Comparison of ENCODE assay signal across 8 cellular contexts in genomic region chr10:22228943-22229755, GRCh38. TPM values are rescaled to one million over a fixed set of nuclear protein-coding genes. Genes with fewer than 3 reads are reported as not detected.
DNase-seq lines count a peak whose midpoint lies in the region; ATAC-seq and TF ChIP-seq lines count a peak whose summit lies in the region.

No MANE protein-coding gene starts in this region.

- ATAC-seq in GM18861 (IDR thresholded peaks at IDR 0.05; ENCODE audit: unreplicated experiment) (peak; percentile 59), HG03095 (IDR thresholded peaks at IDR 0.05; ENCODE audit: unreplicated experiment) (peak; percentile 76), WTC11 (peak; percentile 95)

- DNase-seq in A172 (ENCODE audit: low spot score) (peak; percentile 88), NCI-H2196 (lab: John Stamatoyannopoulos, UW; ENCODE audit: unreplicated experiment) (peak; percentile 61), WTC11 (ENCODE audit: low spot score) (peak; percentile 85), caudate nucleus (lab: John Stamatoyannopoulos, UW) (peak in 58 of 61 donors; percentile 42 to 96 (median 83)), iris pigment epithelial cell (ENCODE audit: low read depth) (peak; percentile 91), smooth muscle cell of the brain vasculature (ENCODE audit: low read depth, low spot score) (peak; percentile 82)

- TF ChIP-seq CTCF in WTC11 (IDR thresholded peaks at IDR 0.05) = no peak

- no peak overlapping the region for H3K27ac Mint-ChIP-seq in WTC11

- H3K4me1 Mint-ChIP-seq in WTC11 = peaks cover 12% of the 10 kb centered on the region

- H3K9me3 Mint-ChIP-seq in WTC11 = no peaks in the 10 kb centered on the region

- POLR2A ChIA-PET in WTC11 (lab: Charles Lee) = interaction anchor here (1.3 to 1.5 kb wide), 3 partner anchors 14 to 703 kb away, joined by 3 read pairs; partner anchors contain the start of genes COMMD3 and SKIDA1

- peak overlapping the region; percentile 94 for H3K4me3 Mint-ChIP-seq in WTC11

- H3K27me3 Mint-ChIP-seq in WTC11 (ENCODE audit: low read depth) = peaks cover 16% of the 10 kb centered on the region

- H3K27ac ChIP-seq in caudate nucleus (ENCODE audit: low read depth, low read length) = peak overlapping the region; percentile 99

- no peaks in the 10 kb centered on the region for H3K36me3 Mint-ChIP-seq in WTC11

- CTCF ChIA-PET in WTC11 (lab: Charles Lee) = interaction anchor here (1.0 to 1.9 kb wide), 2 partner anchors 15 to 125 kb away, joined by 7 to 8 read pairs; no protein-coding TSS in a partner anchor

TF ChIP-seq in WTC11, 78 proteins besides CTCF, POLR2A, EP300 and RAD21 (continues in another document):
- peak; percentile 46; the same call in 1 of the 2 replicates for TF ChIP-seq CREM (CRISPR knock-in tag; IDR thresholded peaks at IDR 0.05)
- no peak for TF ChIP-seq ESRRA (CRISPR knock-in tag; IDR thresholded peaks at IDR 0.05; ENCODE audit: borderline replicate concordance)
- peak; percentile 78 for TF ChIP-seq ZNF423 (CRISPR knock-in tag; IDR thresholded peaks at IDR 0.05)
- no peak for TF ChIP-seq ZBTB21 (CRISPR knock-in tag; IDR thresholded peaks at IDR 0.05; ENCODE audit: borderline replicate concordance)
- TF ChIP-seq, protein P1, sequence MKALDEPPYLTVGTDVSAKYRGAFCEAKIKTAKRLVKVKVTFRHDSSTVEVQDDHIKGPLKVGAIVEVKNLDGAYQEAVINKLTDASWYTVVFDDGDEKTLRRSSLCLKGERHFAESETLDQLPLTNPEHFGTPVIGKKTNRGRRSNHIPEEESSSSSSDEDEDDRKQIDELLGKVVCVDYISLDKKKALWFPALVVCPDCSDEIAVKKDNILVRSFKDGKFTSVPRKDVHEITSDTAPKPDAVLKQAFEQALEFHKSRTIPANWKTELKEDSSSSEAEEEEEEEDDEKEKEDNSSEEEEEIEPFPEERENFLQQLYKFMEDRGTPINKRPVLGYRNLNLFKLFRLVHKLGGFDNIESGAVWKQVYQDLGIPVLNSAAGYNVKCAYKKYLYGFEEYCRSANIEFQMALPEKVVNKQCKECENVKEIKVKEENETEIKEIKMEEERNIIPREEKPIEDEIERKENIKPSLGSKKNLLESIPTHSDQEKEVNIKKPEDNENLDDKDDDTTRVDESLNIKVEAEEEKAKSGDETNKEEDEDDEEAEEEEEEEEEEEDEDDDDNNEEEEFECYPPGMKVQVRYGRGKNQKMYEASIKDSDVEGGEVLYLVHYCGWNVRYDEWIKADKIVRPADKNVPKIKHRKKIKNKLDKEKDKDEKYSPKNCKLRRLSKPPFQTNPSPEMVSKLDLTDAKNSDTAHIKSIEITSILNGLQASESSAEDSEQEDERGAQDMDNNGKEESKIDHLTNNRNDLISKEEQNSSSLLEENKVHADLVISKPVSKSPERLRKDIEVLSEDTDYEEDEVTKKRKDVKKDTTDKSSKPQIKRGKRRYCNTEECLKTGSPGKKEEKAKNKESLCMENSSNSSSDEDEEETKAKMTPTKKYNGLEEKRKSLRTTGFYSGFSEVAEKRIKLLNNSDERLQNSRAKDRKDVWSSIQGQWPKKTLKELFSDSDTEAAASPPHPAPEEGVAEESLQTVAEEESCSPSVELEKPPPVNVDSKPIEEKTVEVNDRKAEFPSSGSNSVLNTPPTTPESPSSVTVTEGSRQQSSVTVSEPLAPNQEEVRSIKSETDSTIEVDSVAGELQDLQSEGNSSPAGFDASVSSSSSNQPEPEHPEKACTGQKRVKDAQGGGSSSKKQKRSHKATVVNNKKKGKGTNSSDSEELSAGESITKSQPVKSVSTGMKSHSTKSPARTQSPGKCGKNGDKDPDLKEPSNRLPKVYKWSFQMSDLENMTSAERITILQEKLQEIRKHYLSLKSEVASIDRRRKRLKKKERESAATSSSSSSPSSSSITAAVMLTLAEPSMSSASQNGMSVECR (CRISPR knock-in tag; IDR thresholded peaks at IDR 0.05; ENCODE audit: borderline replicate concordance) = 0 out of 2 replicates have a peak, but pooled peaks have one; percentile 36
- TF ChIP-seq, protein P2, sequence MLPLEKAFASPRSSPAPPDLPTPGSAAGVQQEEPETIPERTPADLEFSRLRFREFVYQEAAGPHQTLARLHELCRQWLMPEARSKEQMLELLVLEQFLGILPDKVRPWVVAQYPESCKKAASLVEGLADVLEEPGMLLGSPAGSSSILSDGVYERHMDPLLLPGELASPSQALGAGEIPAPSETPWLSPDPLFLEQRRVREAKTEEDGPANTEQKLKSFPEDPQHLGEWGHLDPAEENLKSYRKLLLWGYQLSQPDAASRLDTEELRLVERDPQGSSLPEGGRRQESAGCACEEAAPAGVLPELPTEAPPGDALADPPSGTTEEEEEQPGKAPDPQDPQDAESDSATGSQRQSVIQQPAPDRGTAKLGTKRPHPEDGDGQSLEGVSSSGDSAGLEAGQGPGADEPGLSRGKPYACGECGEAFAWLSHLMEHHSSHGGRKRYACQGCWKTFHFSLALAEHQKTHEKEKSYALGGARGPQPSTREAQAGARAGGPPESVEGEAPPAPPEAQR (CRISPR knock-in tag; IDR thresholded peaks at IDR 0.05) = no peak
- peak; percentile 40; the same call in 1 of the 2 replicates for TF ChIP-seq EMX1 (CRISPR knock-in tag; IDR thresholded peaks at IDR 0.05)
- no peak for TF ChIP-seq ZNF512 (CRISPR knock-in tag; IDR thresholded peaks at IDR 0.05; ENCODE audit: borderline replicate concordance)
- TF ChIP-seq, protein P3, sequence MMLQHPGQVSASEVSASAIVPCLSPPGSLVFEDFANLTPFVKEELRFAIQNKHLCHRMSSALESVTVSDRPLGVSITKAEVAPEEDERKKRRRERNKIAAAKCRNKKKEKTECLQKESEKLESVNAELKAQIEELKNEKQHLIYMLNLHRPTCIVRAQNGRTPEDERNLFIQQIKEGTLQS (CRISPR knock-in tag; conservative IDR thresholded peaks at IDR 0.05) = no peak
- TF ChIP-seq TP53 (CRISPR knock-in tag; IDR thresholded peaks at IDR 0.05) = no peak
- no peak for TF ChIP-seq MYBL2 (CRISPR knock-in tag; IDR thresholded peaks at IDR 0.05)
- TF ChIP-seq NFATC4 (CRISPR knock-in tag; IDR thresholded peaks at IDR 0.05) = no peak
- TF ChIP-seq NFE2L1 (CRISPR knock-in tag; IDR thresholded peaks at IDR 0.05) = no peak
- TF ChIP-seq USF2 (CRISPR knock-in tag; IDR thresholded peaks at IDR 0.05) = no peak
- no peak for TF ChIP-seq RELA (CRISPR knock-in tag; IDR thresholded peaks at IDR 0.05; ENCODE audit: borderline replicate concordance)
- TF ChIP-seq, protein P4, sequence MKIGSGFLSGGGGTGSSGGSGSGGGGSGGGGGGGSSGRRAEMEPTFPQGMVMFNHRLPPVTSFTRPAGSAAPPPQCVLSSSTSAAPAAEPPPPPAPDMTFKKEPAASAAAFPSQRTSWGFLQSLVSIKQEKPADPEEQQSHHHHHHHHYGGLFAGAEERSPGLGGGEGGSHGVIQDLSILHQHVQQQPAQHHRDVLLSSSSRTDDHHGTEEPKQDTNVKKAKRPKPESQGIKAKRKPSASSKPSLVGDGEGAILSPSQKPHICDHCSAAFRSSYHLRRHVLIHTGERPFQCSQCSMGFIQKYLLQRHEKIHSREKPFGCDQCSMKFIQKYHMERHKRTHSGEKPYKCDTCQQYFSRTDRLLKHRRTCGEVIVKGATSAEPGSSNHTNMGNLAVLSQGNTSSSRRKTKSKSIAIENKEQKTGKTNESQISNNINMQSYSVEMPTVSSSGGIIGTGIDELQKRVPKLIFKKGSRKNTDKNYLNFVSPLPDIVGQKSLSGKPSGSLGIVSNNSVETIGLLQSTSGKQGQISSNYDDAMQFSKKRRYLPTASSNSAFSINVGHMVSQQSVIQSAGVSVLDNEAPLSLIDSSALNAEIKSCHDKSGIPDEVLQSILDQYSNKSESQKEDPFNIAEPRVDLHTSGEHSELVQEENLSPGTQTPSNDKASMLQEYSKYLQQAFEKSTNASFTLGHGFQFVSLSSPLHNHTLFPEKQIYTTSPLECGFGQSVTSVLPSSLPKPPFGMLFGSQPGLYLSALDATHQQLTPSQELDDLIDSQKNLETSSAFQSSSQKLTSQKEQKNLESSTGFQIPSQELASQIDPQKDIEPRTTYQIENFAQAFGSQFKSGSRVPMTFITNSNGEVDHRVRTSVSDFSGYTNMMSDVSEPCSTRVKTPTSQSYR (CRISPR knock-in tag; IDR thresholded peaks at IDR 0.05) = no peak
- TF ChIP-seq PRRX2 (CRISPR knock-in tag; IDR thresholded peaks at IDR 0.05) = no peak

RNA-seq across cellular contexts. Expression of gene EBLN1, which starts 11.3 kb away (rescaled TPM):
- total RNA-seq in A172 (2014; rRNA removed; shearing (Covaris generic)) = not detected in 2 replicates
- total RNA-seq in WTC11 (2021) = not detected in 3 replicates

Comparison
In these comparisons a context has a peak if more than half of its experiments do, and no peak if none do; other contexts are left out.
1. Peak in every context shown above with its lines: DNase-seq, ATAC-seq and H3K27ac ChIP-seq.